3 cellular contexts compared by ENCODE assay signal in the genomic region with DNA sequence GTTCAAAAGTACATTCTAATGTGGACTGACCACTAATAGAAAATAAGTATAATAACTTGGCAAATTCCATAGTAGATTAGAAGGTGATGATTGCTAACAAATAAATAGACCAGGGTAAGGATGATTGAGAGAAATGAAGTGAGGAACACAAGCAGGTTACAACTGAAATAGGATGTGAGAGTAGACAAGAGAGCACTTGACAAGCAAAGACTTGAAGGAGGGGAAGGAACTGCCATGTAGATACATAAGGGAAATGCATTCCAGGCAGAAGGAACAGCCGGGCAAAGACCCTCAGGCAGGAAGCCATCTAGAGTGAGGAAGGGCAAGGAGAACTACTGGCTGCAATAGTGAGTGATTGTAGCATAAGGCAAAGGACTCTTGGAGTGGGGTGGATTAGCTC.
TF ChIP-seq lines count a peak whose summit lies in the region.

No MANE protein-coding gene starts in this region.

TF ChIP-seq in GM12891, 5 proteins besides CTCF, POLR2A, EP300 and RAD21:
- no peak for TF ChIP-seq PAX5 (IDR thresholded peaks at IDR 0.05; ENCODE audit: insufficient read depth, low read length, severe bottlenecking)
- peak; percentile 65; the same call in 1 of the 2 replicates for TF ChIP-seq SPI1 (IDR thresholded peaks at IDR 0.05; ENCODE audit: low read depth, low read length)

TF ChIP-seq in GM23338, 12 proteins besides CTCF, POLR2A, EP300 and RAD21 (continues in another document):
- no peak for TF ChIP-seq POLR2AphosphoS5 (IDR thresholded peaks at IDR 0.05; ENCODE audit: low read depth)
- TF ChIP-seq, protein P1, sequence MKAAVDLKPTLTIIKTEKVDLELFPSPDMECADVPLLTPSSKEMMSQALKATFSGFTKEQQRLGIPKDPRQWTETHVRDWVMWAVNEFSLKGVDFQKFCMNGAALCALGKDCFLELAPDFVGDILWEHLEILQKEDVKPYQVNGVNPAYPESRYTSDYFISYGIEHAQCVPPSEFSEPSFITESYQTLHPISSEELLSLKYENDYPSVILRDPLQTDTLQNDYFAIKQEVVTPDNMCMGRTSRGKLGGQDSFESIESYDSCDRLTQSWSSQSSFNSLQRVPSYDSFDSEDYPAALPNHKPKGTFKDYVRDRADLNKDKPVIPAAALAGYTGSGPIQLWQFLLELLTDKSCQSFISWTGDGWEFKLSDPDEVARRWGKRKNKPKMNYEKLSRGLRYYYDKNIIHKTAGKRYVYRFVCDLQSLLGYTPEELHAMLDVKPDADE (IDR thresholded peaks at IDR 0.05): no peak
- no peak for TF ChIP-seq STAT1 (IDR thresholded peaks at IDR 0.05; ENCODE audit: unreplicated experiment)
- no peak for TF ChIP-seq JUNB (IDR thresholded peaks at IDR 0.05; ENCODE audit: unreplicated experiment)
- no peak for TF ChIP-seq NANOG (IDR thresholded peaks at IDR 0.05; ENCODE audit: borderline replicate concordance)
- TF ChIP-seq, protein P2, sequence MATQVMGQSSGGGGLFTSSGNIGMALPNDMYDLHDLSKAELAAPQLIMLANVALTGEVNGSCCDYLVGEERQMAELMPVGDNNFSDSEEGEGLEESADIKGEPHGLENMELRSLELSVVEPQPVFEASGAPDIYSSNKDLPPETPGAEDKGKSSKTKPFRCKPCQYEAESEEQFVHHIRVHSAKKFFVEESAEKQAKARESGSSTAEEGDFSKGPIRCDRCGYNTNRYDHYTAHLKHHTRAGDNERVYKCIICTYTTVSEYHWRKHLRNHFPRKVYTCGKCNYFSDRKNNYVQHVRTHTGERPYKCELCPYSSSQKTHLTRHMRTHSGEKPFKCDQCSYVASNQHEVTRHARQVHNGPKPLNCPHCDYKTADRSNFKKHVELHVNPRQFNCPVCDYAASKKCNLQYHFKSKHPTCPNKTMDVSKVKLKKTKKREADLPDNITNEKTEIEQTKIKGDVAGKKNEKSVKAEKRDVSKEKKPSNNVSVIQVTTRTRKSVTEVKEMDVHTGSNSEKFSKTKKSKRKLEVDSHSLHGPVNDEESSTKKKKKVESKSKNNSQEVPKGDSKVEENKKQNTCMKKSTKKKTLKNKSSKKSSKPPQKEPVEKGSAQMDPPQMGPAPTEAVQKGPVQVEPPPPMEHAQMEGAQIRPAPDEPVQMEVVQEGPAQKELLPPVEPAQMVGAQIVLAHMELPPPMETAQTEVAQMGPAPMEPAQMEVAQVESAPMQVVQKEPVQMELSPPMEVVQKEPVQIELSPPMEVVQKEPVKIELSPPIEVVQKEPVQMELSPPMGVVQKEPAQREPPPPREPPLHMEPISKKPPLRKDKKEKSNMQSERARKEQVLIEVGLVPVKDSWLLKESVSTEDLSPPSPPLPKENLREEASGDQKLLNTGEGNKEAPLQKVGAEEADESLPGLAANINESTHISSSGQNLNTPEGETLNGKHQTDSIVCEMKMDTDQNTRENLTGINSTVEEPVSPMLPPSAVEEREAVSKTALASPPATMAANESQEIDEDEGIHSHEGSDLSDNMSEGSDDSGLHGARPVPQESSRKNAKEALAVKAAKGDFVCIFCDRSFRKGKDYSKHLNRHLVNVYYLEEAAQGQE (IDR thresholded peaks at IDR 0.05; ENCODE audit: unreplicated experiment): no peak
- TF ChIP-seq, protein P3, sequence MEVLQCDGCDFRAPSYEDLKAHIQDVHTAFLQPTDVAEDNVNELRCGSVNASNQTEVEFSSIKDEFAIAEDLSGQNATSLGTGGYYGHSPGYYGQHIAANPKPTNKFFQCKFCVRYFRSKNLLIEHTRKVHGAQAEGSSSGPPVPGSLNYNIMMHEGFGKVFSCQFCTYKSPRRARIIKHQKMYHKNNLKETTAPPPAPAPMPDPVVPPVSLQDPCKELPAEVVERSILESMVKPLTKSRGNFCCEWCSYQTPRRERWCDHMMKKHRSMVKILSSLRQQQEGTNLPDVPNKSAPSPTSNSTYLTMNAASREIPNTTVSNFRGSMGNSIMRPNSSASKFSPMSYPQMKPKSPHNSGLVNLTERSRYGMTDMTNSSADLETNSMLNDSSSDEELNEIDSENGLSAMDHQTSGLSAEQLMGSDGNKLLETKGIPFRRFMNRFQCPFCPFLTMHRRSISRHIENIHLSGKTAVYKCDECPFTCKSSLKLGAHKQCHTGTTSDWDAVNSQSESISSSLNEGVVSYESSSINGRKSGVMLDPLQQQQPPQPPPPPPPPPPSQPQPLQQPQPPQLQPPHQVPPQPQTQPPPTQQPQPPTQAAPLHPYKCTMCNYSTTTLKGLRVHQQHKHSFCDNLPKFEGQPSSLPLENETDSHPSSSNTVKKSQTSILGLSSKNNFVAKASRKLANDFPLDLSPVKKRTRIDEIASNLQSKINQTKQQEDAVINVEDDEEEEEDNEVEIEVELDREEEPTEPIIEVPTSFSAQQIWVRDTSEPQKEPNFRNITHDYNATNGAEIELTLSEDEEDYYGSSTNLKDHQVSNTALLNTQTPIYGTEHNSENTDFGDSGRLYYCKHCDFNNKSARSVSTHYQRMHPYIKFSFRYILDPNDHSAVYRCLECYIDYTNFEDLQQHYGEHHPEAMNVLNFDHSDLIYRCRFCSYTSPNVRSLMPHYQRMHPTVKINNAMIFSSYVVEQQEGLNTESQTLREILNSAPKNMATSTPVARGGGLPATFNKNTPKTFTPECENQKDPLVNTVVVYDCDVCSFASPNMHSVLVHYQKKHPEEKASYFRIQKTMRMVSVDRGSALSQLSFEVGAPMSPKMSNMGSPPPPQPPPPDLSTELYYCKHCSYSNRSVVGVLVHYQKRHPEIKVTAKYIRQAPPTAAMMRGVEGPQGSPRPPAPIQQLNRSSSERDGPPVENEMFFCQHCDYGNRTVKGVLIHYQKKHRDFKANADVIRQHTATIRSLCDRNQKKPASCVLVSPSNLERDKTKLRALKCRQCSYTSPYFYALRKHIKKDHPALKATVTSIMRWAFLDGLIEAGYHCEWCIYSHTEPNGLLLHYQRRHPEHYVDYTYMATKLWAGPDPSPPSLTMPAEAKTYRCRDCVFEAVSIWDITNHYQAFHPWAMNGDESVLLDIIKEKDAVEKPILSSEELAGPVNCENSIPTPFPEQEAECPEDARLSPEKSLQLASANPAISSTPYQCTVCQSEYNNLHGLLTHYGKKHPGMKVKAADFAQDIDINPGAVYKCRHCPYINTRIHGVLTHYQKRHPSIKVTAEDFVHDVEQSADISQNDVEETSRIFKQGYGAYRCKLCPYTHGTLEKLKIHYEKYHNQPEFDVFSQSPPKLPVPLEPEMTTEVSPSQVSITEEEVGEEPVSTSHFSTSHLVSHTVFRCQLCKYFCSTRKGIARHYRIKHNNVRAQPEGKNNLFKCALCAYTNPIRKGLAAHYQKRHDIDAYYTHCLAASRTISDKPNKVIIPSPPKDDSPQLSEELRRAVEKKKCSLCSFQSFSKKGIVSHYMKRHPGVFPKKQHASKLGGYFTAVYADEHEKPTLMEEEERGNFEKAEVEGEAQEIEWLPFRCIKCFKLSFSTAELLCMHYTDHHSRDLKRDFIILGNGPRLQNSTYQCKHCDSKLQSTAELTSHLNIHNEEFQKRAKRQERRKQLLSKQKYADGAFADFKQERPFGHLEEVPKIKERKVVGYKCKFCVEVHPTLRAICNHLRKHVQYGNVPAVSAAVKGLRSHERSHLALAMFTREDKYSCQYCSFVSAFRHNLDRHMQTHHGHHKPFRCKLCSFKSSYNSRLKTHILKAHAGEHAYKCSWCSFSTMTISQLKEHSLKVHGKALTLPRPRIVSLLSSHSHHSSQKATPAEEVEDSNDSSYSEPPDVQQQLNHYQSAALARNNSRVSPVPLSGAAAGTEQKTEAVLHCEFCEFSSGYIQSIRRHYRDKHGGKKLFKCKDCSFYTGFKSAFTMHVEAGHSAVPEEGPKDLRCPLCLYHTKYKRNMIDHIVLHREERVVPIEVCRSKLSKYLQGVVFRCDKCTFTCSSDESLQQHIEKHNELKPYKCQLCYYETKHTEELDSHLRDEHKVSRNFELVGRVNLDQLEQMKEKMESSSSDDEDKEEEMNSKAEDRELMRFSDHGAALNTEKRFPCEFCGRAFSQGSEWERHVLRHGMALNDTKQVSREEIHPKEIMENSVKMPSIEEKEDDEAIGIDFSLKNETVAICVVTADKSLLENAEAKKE (CRISPR knock-in tag; IDR thresholded peaks at IDR 0.05): no peak
- TF ChIP-seq ZNF331 (CRISPR knock-in tag; IDR thresholded peaks at IDR 0.05; ENCODE audit: low read depth): no peak
- TF ChIP-seq EZH2phosphoT487 (IDR thresholded peaks at IDR 0.05; ENCODE audit: unreplicated experiment): no peak

TF ChIP-seq in H1, 55 proteins besides CTCF, POLR2A, EP300 and RAD21:
- TF ChIP-seq RBBP5 (IDR thresholded peaks at IDR 0.05; ENCODE audit: borderline replicate concordance, low read depth, low read length) (no peak), TCF12 (IDR thresholded peaks at IDR 0.05; ENCODE audit: low read depth, low read length) (no peak), SP2 (IDR thresholded peaks at IDR 0.05; ENCODE audit: low read length) (no peak), SIN3A (conservative IDR thresholded peaks at IDR 0.05 in 1 of 2, IDR thresholded peaks at IDR 0.05 in 1 of 2; ENCODE audit: low read depth in 1 of 2, low read length in 2 of 2) (no peak), SP4 (IDR thresholded peaks at IDR 0.05; ENCODE audit: low read length) (no peak), BRCA1 (IDR thresholded peaks at IDR 0.05; ENCODE audit: low read depth, low read length) (no peak)
- TF ChIP-seq, protein P4, sequence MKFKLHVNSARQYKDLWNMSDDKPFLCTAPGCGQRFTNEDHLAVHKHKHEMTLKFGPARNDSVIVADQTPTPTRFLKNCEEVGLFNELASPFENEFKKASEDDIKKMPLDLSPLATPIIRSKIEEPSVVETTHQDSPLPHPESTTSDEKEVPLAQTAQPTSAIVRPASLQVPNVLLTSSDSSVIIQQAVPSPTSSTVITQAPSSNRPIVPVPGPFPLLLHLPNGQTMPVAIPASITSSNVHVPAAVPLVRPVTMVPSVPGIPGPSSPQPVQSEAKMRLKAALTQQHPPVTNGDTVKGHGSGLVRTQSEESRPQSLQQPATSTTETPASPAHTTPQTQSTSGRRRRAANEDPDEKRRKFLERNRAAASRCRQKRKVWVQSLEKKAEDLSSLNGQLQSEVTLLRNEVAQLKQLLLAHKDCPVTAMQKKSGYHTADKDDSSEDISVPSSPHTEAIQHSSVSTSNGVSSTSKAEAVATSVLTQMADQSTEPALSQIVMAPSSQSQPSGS (IDR thresholded peaks at IDR 0.05; ENCODE audit: low read length): no peak
TF ChIP-seq in H1: peak in this region for 0.
